20 cellular contexts compared by ENCODE assay signal in the genomic region with DNA sequence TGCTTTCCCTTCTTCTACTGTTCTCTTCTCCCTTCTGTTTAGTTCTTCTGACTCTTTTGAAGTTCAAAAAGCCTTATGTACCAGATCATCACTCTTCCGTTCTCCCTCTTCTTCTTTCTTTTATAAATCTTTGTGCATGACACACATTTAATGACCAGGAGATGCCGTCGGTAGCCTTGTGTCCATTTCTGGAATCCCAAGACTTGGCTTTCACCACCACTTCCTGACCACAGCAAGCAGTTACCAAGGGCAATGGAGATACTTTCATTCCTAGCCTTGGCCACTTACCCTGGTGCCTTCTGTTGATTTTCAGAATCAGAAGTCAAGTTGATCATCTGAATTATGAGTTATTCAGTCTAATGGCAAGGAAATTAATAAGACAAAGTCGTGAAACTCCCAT.
"Had no signal": no experiment of that assay in that cellular context is flagged by ENCODE, and none has a peak within 500 bp of the region (broad histone marks: within the 10 kb centered on the region; RNA-seq: fewer than 3 reads in every experiment).

No MANE protein-coding gene starts in this region.

- H3K4me3 ChIP-seq: esophagus muscularis mucosa, left lung, sigmoid colon, vagina had no signal

- H3K27me3 ChIP-seq: esophagus muscularis mucosa, sigmoid colon, vagina had no signal

- H3K4me1 ChIP-seq: left lung, sigmoid colon, vagina had no signal

- FAIRE-seq: endothelial cell of umbilical vein, keratinocyte had no signal

- H3K36me3 ChIP-seq: esophagus muscularis mucosa, left lung, sigmoid colon, vagina had no signal

- H3K9me3 ChIP-seq: esophagus muscularis mucosa, left lung, sigmoid colon, vagina had no signal

- H3K36me3 Mint-ChIP-seq: activated naive CD4-positive, alpha-beta T cell treated with anti-CD3 and anti-CD28 coated beads, Interleukin-2, amount 10 ng/mL, durations not matched to agents 7 days and 5 days; mesothelial cell of epicardium had no signal

- H3K4me1 Mint-ChIP-seq: activated CD4-positive, alpha-beta T cell treated with anti-CD3 and anti-CD28 coated beads, Interleukin-2, amount 10 ng/mL, durations not matched to agents 24 days and 14 days; activated naive CD4-positive, alpha-beta T cell treated with anti-CD3 and anti-CD28 coated beads, Interleukin-2, amount 10 ng/mL, durations not matched to agents 7 days and 5 days; activated naive CD8-positive, alpha-beta T cell treated with anti-CD3 and anti-CD28 coated beads, Interleukin-2, amount 50 U/mL, for 24 hours; mesothelial cell of epicardium had no signal

- DNase-seq: activated CD8-positive, alpha-beta memory T cell treated with anti-CD3 and anti-CD28 coated beads, Interleukin-2, amount 50 U/mL, for 4 hours; activated effector memory CD4-positive, alpha-beta T cell treated with Interleukin-2 at 50 U/mL for 16 hours; activated naive CD4-positive, alpha-beta T cell treated with anti-CD3 and anti-CD28 coated beads, Interleukin-2, amount 10 ng/mL, durations not matched to agents 7 days and 5 days; activated naive CD8-positive, alpha-beta T cell treated with anti-CD3 and anti-CD28 coated beads, Interleukin-2, amount 50 U/mL, for 24 hours; activated T-cell treated with anti-CD3 and anti-CD28 coated beads, Interleukin-2, amount 50 U/mL, for 48 hours; aorta; effector memory CD4-positive, alpha-beta T cell; hypothalamus; left lung; occipital lobe; sigmoid colon; stimulated activated CD4-positive, alpha-beta T cell treated with anti-CD3 and anti-CD28 coated beads, Interleukin-1b, Interleukin-23, amount 100 ng/mL, for 48 hours; stimulated activated naive CD4-positive, alpha-beta T cell treated with Interleukin-2 at 50 U/mL for 16 hours; trophoblast cell had no signal

- H3K4me3 Mint-ChIP-seq: activated CD4-positive, alpha-beta T cell treated with anti-CD3 and anti-CD28 coated beads, Interleukin-2, amount 10 ng/mL, durations not matched to agents 24 days and 14 days; activated naive CD4-positive, alpha-beta T cell treated with anti-CD3 and anti-CD28 coated beads, Interleukin-2, amount 10 ng/mL, durations not matched to agents 7 days and 5 days; activated naive CD8-positive, alpha-beta T cell treated with anti-CD3 and anti-CD28 coated beads, Interleukin-2, amount 50 U/mL, for 24 hours; mesothelial cell of epicardium had no signal

- H3K9me3 Mint-ChIP-seq: activated CD4-positive, alpha-beta T cell treated with anti-CD3 and anti-CD28 coated beads, Interleukin-2, amount 10 ng/mL, durations not matched to agents 24 days and 14 days; activated naive CD4-positive, alpha-beta T cell treated with anti-CD3 and anti-CD28 coated beads, Interleukin-2, amount 10 ng/mL, durations not matched to agents 7 days and 5 days; activated naive CD8-positive, alpha-beta T cell treated with anti-CD3 and anti-CD28 coated beads, Interleukin-2, amount 50 U/mL, for 24 hours; mesothelial cell of epicardium had no signal

- H3K27ac Mint-ChIP-seq: activated CD4-positive, alpha-beta T cell treated with anti-CD3 and anti-CD28 coated beads, Interleukin-2, amount 10 ng/mL, durations not matched to agents 24 days and 14 days; activated naive CD4-positive, alpha-beta T cell treated with anti-CD3 and anti-CD28 coated beads, Interleukin-2, amount 10 ng/mL, durations not matched to agents 7 days and 5 days; activated naive CD8-positive, alpha-beta T cell treated with anti-CD3 and anti-CD28 coated beads, Interleukin-2, amount 50 U/mL, for 24 hours; mesothelial cell of epicardium had no signal

- H3K27ac ChIP-seq: esophagus muscularis mucosa, left lung, sigmoid colon, vagina had no signal
